24 cellular contexts compared by ENCODE assay signal in genomic region chr12:122050706-122051105, GRCh38. TPM values are rescaled to one million over a fixed set of nuclear protein-coding genes. Genes with fewer than 3 reads are reported as not detected.
DNase-seq lines count a peak whose midpoint lies in the region; ATAC-seq and TF ChIP-seq lines count a peak whose summit lies in the region.
"Had no signal": no experiment of that assay in that cellular context is flagged by ENCODE, and none has a peak within 500 bp of the region (broad histone marks: within the 10 kb centered on the region; RNA-seq: fewer than 3 reads in every experiment).

No MANE protein-coding gene starts in this region.

- ATAC-seq in lung (ENCODE audit: insufficient read depth, low FRiP score) (no peak), GM19463 (IDR thresholded peaks at IDR 0.05; ENCODE audit: unreplicated experiment) (no peak)
- ATAC-seq: activated T-cell treated with anti-CD3 and anti-CD28 coated beads, Interleukin-2, amount 50 U/mL, for 72 hours; natural killer cell; stimulated activated naive CD8-positive, alpha-beta T cell treated with anti-CD3 and anti-CD28 coated beads, Interleukin-15, amount 100 ng/mL, for 72 hours had no signal

- peak; percentile 12 for DNase-seq in D341Med (ENCODE audit: low spot score)
- DNase-seq in lung (ENCODE audit: low spot score): no peak
- no peak for DNase-seq in stomach
- DNase-seq in activated effector memory CD4-positive, alpha-beta T cell treated with anti-CD3 and anti-CD28 coated beads, Interleukin-2, amount 50 U/mL, for 16 hours: no peak
- DNase-seq in stimulated activated CD4-positive, alpha-beta T cell treated with anti-CD3 and anti-CD28 coated beads, Interleukin-2, amount 100 ng/mL, for 24 hours: no peak
- no peak for DNase-seq in GM13977 (ENCODE audit: low spot score)
- DNase-seq: ACHN; activated CD4-positive, CD25-positive, alpha-beta regulatory T cell treated with anti-CD3 and anti-CD28 coated beads, Interleukin-2, amount 50 U/mL, for 72 hours; activated naive CD4-positive, alpha-beta T cell treated with anti-CD3 and anti-CD28 coated beads, Interleukin-2, amount 50 U/mL, for 16 hours; activated T-cell treated with anti-CD3 and anti-CD28 coated beads, Interleukin-2, amount 50 U/mL, for 72 hours; cortex of kidney; EL; mesendoderm; natural killer cell; NCI-H1417 treated with DMSO at 0.1 percent for 48 hours; NCI-H524 treated with DMSO at 0.1 percent for 48 hours; spleen; stimulated activated CD4-positive, alpha-beta T cell treated with anti-CD3 and anti-CD28 coated beads, Interleukin-4, amount 100 ng/mL, for 4 hours; stimulated activated naive CD8-positive, alpha-beta T cell treated with anti-CD3 and anti-CD28 coated beads, Interleukin-15, amount 100 ng/mL, for 72 hours; SW 1271 had no signal

- H3K27ac ChIP-seq in cingulate gyrus (ENCODE audit: low read depth, low read length) (peak overlapping the region; percentile 65), lung (ENCODE audit: low read depth in 1 of 2, low read length in 1 of 2) (peak overlapping the region; percentile 13 to 79), stomach (peak overlapping the region in 4 of 5 donors; percentile 20 to 77 (median 42))
- H3K27ac ChIP-seq: hepatocyte, vagina had no signal

- H3K36me3 ChIP-seq in lung (ENCODE audit: control insufficient read depth in 2 of 2, insufficient read depth in 2 of 2, low read length in 2 of 2) (peaks cover 2 to 9% of the 10 kb centered on the region in 2 donors), stomach (peaks cover 0 to 44% (median 36%) of the 10 kb centered on the region in 4 donors)

- no peak for TF ChIP-seq CTCF in lung (IDR thresholded peaks at IDR 0.05; ENCODE audit: control extremely low read depth, extremely low read depth)
- TF ChIP-seq CTCF in stomach (IDR thresholded peaks at IDR 0.05): no peak
- TF ChIP-seq CTCF in GM13977 (IDR thresholded peaks at IDR 0.05; ENCODE audit: extremely low read depth, insufficient read depth, missing control alignments): no peak

- H3K9me3 ChIP-seq in lung (ENCODE audit: control insufficient read depth in 2 of 2, insufficient read depth in 1 of 2, low read length in 1 of 2): no peaks in the 10 kb centered on the region
- H3K9me3 ChIP-seq in stomach: no peaks in the 10 kb centered on the region
- H3K9me3 ChIP-seq: spleen, vagina had no signal

- TF ChIP-seq POLR2A in stomach (IDR thresholded peaks at IDR 0.05): no peak

- TF ChIP-seq EP300 in stomach (IDR thresholded peaks at IDR 0.05): no peak

- 91 to 94% methylated on average over 20 of the region's 20 CpGs for WGBS in lung, 2 donors
- WGBS in stomach, 5 donors: 89 to 92% (median 91%) methylated on average over 20 of the region's 20 CpGs

- H3K27me3 ChIP-seq in lung (ENCODE audit: control insufficient read depth, insufficient read depth) (no peaks in the 10 kb centered on the region), stomach (no peaks in the 10 kb centered on the region)
- H3K27me3 ChIP-seq: hepatocyte, spleen, vagina had no signal

- H3K4me1 ChIP-seq in lung (ENCODE audit: control insufficient read depth in 2 of 2, insufficient read depth in 2 of 2, low read length in 2 of 2) (peaks cover 0 to 5% of the 10 kb centered on the region in 2 donors), stomach (peaks cover 5 to 37% (median 20%) of the 10 kb centered on the region in 4 donors)

- in situ Hi-C loops in GM13977 (cut with MboI; ENCODE audit: low pct_unique_long_range_greater_than_20kb, low sequenced_read_pairs, unreplicated experiment): loop anchor here (5.0 to 10.0 kb wide), 2 partner anchors 72 to 134 kb away; partner anchors contain the start of gene LRRC43

- intact Hi-C loops in stomach (cut with DNase I; ENCODE audit: low total_unique reads): loop anchor here (5.0 kb wide), 1 partner anchor 77 kb away; no protein-coding TSS in a partner anchor

- H3K4me3 ChIP-seq in lung (no peak overlapping the region), stomach (no peak overlapping the region)
- H3K4me3 ChIP-seq: hepatocyte, spleen, vagina had no signal

RNA-seq across cellular contexts. Expression of gene MLXIP, which starts 27.9 kb away (rescaled TPM):
- total RNA-seq in lung (10 to 100 TPM; 47.0 to 58.8 TPM), stomach (100 to 1,000 TPM in 1 of 5 donors, 10 to 100 TPM in 4; 34.5 to 140 (median 37.1) TPM)
- polyA plus RNA-seq in lung (10 to 100 TPM; 29.1 to 30.5 TPM), stomach (10 to 100 TPM; 12.3 to 28.0 (median 16.6) TPM)

RNA-seq across cellular contexts. Expression of gene BCL7A, which starts 29.0 kb away (rescaled TPM):
- total RNA-seq in lung (10 to 100 TPM; 13.2 to 21.2 TPM), stomach (10 to 100 TPM in 1 of 5 donors, 1 to 10 TPM in 4; 2.0 to 11.6 (median 2.9) TPM)
- polyA plus RNA-seq in lung (1 to 10 TPM; 3.4 to 4.5 TPM), stomach (1 to 10 TPM; 1.5 to 3.4 (median 2.6) TPM)
